23 cellular contexts compared by ENCODE assay signal in the genomic region with DNA sequence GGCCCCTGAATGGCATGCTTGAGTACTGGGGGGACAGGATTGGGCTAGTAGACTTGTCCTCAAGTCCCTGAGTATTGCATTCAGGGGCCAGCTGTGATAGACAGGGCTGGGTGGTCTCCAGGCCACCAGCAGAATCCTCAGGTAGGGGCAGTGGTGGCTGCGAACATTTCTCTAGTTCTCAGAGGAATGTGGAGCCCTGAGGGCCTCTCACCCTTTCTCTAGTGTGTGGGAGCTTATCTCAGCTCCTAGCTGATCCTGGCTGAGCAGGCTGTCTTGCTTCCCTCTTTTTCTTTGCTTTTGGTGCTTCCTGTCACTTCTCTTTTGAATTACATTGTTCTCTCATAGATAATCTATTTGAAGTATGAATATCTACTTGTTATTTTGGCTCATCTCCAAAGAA. TPM values are rescaled to one million over a fixed set of nuclear protein-coding genes. Genes with fewer than 3 reads are reported as not detected.
"Had no signal": no experiment of that assay in that cellular context is flagged by ENCODE, and none has a peak within 500 bp of the region (broad histone marks: within the 10 kb centered on the region; RNA-seq: fewer than 3 reads in every experiment).

No MANE protein-coding gene starts in this region.

- H3K9me3 ChIP-seq: ovary, right lobe of liver, testis had no signal

- H3K36me3 ChIP-seq: left ventricle myocardium inferior, ovary, right atrium auricular region, right lobe of liver, stomach, tibial artery, uterus had no signal

- H3K4me2 ChIP-seq: smooth muscle cell had no signal

- H3K27ac ChIP-seq: left ventricle myocardium inferior, ovary, right atrium auricular region, right lobe of liver, stomach, testis, tibial artery, uterus had no signal

- H3K4me1 ChIP-seq: left ventricle myocardium inferior, right atrium auricular region, stomach, testis, tibial artery, uterus had no signal

- H3K27me3 ChIP-seq: ovary, right atrium auricular region, right lobe of liver, stomach, testis, tibial artery, uterus had no signal

- H3K4me3 ChIP-seq: left ventricle myocardium inferior, lung, mucosa of descending colon, ovary, right atrium auricular region, right lobe of liver, smooth muscle cell, stomach, testis, tibial artery, uterus had no signal

- ATAC-seq: mucosa of descending colon; naive thymus-derived CD4-positive, alpha-beta T cell; natural killer cell treated with Interleukin-12 subunit alpha and Interleukin-12 subunit beta and Interleukin-15 and Interleukin-18, amount 100 ng/mL, for 72 hours; right lobe of liver; stimulated activated memory B cell treated with anti-CD40 and anti-IgM and Interleukin-4, amounts not matched to agents 10 μg/mL and 1 μg/mL and 100 μg/mL, for 72 hours; stimulated activated naive CD8-positive, alpha-beta T cell treated with anti-CD3 and anti-CD28 coated beads, Interleukin-15, Interleukin-2, amounts not matched to agents 100 U/mL and 50 U/mL, for 24 hours had no signal

- DNase-seq: hippocampal formation; immature natural killer cell; left ventricle myocardium inferior; midbrain; mucosa of descending colon; naive thymus-derived CD4-positive, alpha-beta T cell; ovary; right lobe of liver; stimulated activated CD4-positive, alpha-beta T cell treated with anti-CD3 and anti-CD28 coated beads, Interleukin-1b, Interleukin-23, amount 100 ng/mL, for 48 hours; stimulated activated CD4-positive, alpha-beta T cell treated with anti-CD3 and anti-CD28 coated beads, Interleukin-2, amount 100 ng/mL, for 48 hours; stimulated activated CD4-positive, alpha-beta T cell treated with anti-CD3 and anti-CD28 coated beads, Interleukin-4, amount 100 ng/mL, for 4 hours; stimulated activated CD8-positive, alpha-beta memory T cell treated with anti-CD3 and anti-CD28 coated beads, Interleukin-4, amount 100 ng/mL, for 48 hours; stimulated activated naive CD8-positive, alpha-beta T cell treated with anti-CD3 and anti-CD28 coated beads, Interleukin-15, Interleukin-2, amounts not matched to agents 100 U/mL and 50 U/mL, for 24 hours; stomach; testis; tibial artery; uterus had no signal

RNA-seq across cellular contexts. Expression of a gene that starts 30.0 kb away (rescaled TPM):
- polyA plus RNA-seq: neural cell, smooth muscle cell had no signal
